Comparison of ENCODE assay signal across 14 cellular contexts in genomic region chr20:50347568-50347981, GRCh38.
DNase-seq lines count a peak whose midpoint lies in the region; ATAC-seq and TF ChIP-seq lines count a peak whose summit lies in the region.
"Had no signal": no experiment of that assay in that cellular context is flagged by ENCODE, and none has a peak within 500 bp of the region (broad histone marks: within the 10 kb centered on the region; RNA-seq: fewer than 3 reads in every experiment).

No MANE protein-coding gene starts in this region.

- peaks cover 0 to 2% of the 10 kb centered on the region in 2 donors for H3K36me3 Mint-ChIP-seq in CD14-positive monocyte
- H3K36me3 Mint-ChIP-seq: activated naive CD4-positive, alpha-beta T cell treated with anti-CD3 and anti-CD28 coated beads, Interleukin-2, amount 50 U/mL, for 24 hours; IgD-negative memory B cell; naive thymus-derived CD8-positive, alpha-beta T cell had no signal

- H3K27ac ChIP-seq in adipose tissue (ENCODE audit: low read depth, low read length) (peak overlapping the region; percentile 30), skin epidermis (peak overlapping the region in 19 of 21 experiments; percentile 1 to 77 (median 53))

- peaks cover 82% of the 10 kb centered on the region for H3K4me1 Mint-ChIP-seq in CD14-positive monocyte

- peaks cover 0 to 2% (median 0%) of the 10 kb centered on the region in 7 donors for H3K9me3 Mint-ChIP-seq in CD14-positive monocyte
- H3K9me3 Mint-ChIP-seq: activated naive CD4-positive, alpha-beta T cell treated with anti-CD3 and anti-CD28 coated beads, Interleukin-2, amount 50 U/mL, for 24 hours; IgD-negative memory B cell; naive thymus-derived CD8-positive, alpha-beta T cell had no signal

- intact Hi-C loops in CD14-positive monocyte (cut with micrococcal nuclease) (loop anchor here (5.0 kb wide), 3 partner anchors 35 to 155 kb away; partner anchors contain the start of gene CEBPB (in 1 of the 2)), left ventricle myocardium superior (cut with micrococcal nuclease) (no loop called here)

- ATAC-seq in left ventricle myocardium superior: peak; percentile 1
- no peak for ATAC-seq in GM19397 (IDR thresholded peaks at IDR 0.05; ENCODE audit: unreplicated experiment)
- ATAC-seq: naive thymus-derived CD8-positive, alpha-beta T cell had no signal

- peaks cover 0 to 4% (median 3%) of the 10 kb centered on the region in 3 donors for H3K27me3 Mint-ChIP-seq in CD14-positive monocyte (ENCODE audit: low read depth in 3 of 3)
- H3K27me3 Mint-ChIP-seq: activated naive CD4-positive, alpha-beta T cell treated with anti-CD3 and anti-CD28 coated beads, Interleukin-2, amount 50 U/mL, for 24 hours had no signal

- no peak overlapping the region for H3K4me3 ChIP-seq in skin epidermis

- H3K27ac Mint-ChIP-seq in CD14-positive monocyte: peak overlapping the region; percentile 97 to 99 (median 98)
- H3K27ac Mint-ChIP-seq: activated naive CD4-positive, alpha-beta T cell treated with anti-CD3 and anti-CD28 coated beads, Interleukin-2, amount 50 U/mL, for 24 hours; IgD-negative memory B cell had no signal

- DNase-seq in CD14-positive monocyte (ENCODE audit: low spot score) (no peak), left ventricle myocardium superior (no peak), glomerular visceral epithelial cell (ENCODE audit: extremely low spot score) (no peak), NOMO-1 treated with dmso at 0.1 percent for 144 hours (lab: John Stamatoyannopoulos, UW; ENCODE audit: unreplicated experiment) (no peak)
- no peak for DNase-seq in activated effector memory CD4-positive, alpha-beta T cell treated with Interleukin-2 at 50 U/mL for 16 hours
- DNase-seq: central memory CD4-positive, alpha-beta T cell; NCI-H1092; stimulated activated CD4-positive, alpha-beta T cell treated with anti-CD3 and anti-CD28 coated beads, Interleukin-4, amount 100 ng/mL, for 1 hour had no signal

- peak; percentile 8 for TF ChIP-seq CTCF in CD14-positive monocyte (IDR thresholded peaks at IDR 0.05)

- WGBS in adipose tissue, 3 donors: 69 to 70% (median 70%) methylated on average over 6 of the region's 6 CpGs

- peak overlapping the region; percentile 60 to 69 for H3K4me3 Mint-ChIP-seq in CD14-positive monocyte
- H3K4me3 Mint-ChIP-seq: activated naive CD4-positive, alpha-beta T cell treated with anti-CD3 and anti-CD28 coated beads, Interleukin-2, amount 50 U/mL, for 24 hours; IgD-negative memory B cell; naive thymus-derived CD8-positive, alpha-beta T cell had no signal
